ENCODE assay signal across 21 cellular contexts in the genomic region with DNA sequence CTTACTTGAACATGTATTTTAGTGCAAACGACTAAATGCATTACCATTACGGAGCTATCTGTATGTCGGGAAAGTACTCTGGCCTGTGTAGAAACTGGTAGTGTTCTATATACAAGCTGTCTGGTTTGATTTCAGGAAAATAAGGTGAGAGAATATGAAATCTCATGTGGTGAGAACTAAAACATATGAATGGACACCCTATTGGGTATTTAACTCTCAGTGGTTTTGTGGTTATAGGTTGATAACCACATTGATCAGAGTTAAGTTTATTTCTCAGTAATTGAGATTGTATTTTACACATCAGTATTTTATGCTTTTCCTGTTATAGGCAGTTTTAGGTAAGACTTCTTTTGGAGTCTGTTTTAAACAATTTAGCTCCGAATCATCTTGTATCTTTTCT.
DNase-seq lines count a peak whose midpoint lies in the region; ATAC-seq and TF ChIP-seq lines count a peak whose summit lies in the region.
"Had no signal": no experiment of that assay in that cellular context is flagged by ENCODE, and none has a peak within 500 bp of the region (broad histone marks: within the 10 kb centered on the region; RNA-seq: fewer than 3 reads in every experiment).

No MANE protein-coding gene starts in this region.

- DNase-seq in activated T-cell treated with anti-CD3 and anti-CD28 coated beads, Interleukin-2, amount 50 U/mL, for 48 hours, result no peak
- DNase-seq in GM10248 (ENCODE audit: extremely low spot score) (no peak), DMS153 (lab: John Stamatoyannopoulos, UW) (no peak), COLO829 (ENCODE audit: low spot score) (no peak)
- DNase-seq: activated CD4-positive, CD25-positive, alpha-beta regulatory T cell treated with anti-CD3 and anti-CD28 coated beads, Interleukin-2, amount 50 U/mL, for 72 hours; activated CD8-positive, alpha-beta T cell treated with anti-CD3 and anti-CD28 coated beads for 36 hours; activated T-cell treated with anti-CD3 and anti-CD28 coated beads, Interleukin-2, amount 50 U/mL, for 1 hour; amygdala; Calu3; cortex of kidney; EL; NCI-H146; NCI-H510A; psoas muscle; SJCRH30; substantia nigra; T-helper 1 cell had no signal

- CTCF ChIA-PET in GM10248 (lab: Yijun Ruan, JAX), result interaction anchor here (1.2 to 1.9 kb wide), 2 partner anchors 10 to 11 kb away, joined by 4 read pairs; partner anchors contain the start of gene ANO5

- POLR2A ChIA-PET in GM10248 (lab: Yijun Ruan, JAX), result no interaction called here

- ATAC-seq in GM18508 (IDR thresholded peaks at IDR 0.05; ENCODE audit: insufficient read depth, unreplicated experiment), result peak; percentile 60
- ATAC-seq in GM19397 (IDR thresholded peaks at IDR 0.05; ENCODE audit: unreplicated experiment), result peak; percentile 56
- ATAC-seq in HG02759 (IDR thresholded peaks at IDR 0.05; ENCODE audit: unreplicated experiment), result peak; percentile 64
- peak; percentile 50 for ATAC-seq in HG03442 (IDR thresholded peaks at IDR 0.05; ENCODE audit: unreplicated experiment)
- ATAC-seq: activated CD8-positive, alpha-beta T cell treated with anti-CD3 and anti-CD28 coated beads for 36 hours; psoas muscle had no signal

- no peak for TF ChIP-seq CTCF in GM10248 (IDR thresholded peaks at IDR 0.05; ENCODE audit: control extremely low read depth, extremely low read depth, low read depth, missing control alignments)
